ENCODE assay signal across 26 cellular contexts in genomic region chr3:141285570-141285969, GRCh38.
"Had no signal": no experiment of that assay in that cellular context is flagged by ENCODE, and none has a peak within 500 bp of the region (broad histone marks: within the 10 kb centered on the region; RNA-seq: fewer than 3 reads in every experiment).

No MANE protein-coding gene starts in this region.

- FAIRE-seq: bronchial epithelial cell, frontal cortex, keratinocyte, urothelium cell line had no signal

- H3K27ac ChIP-seq: esophagus squamous epithelium, ovary, right lobe of liver, thoracic aorta, WERI-Rb-1 had no signal

- DNase-seq: activated CD4-positive, alpha-beta memory T cell treated with anti-CD3 and anti-CD28 coated beads for 36 hours; activated CD4-positive, alpha-beta T cell treated with anti-CD3 and anti-CD28 coated beads for 48 hours; activated naive CD4-positive, alpha-beta T cell; activated T-cell treated with anti-CD3 and anti-CD28 coated beads, Interleukin-2, amount 50 U/mL, for 4 hours; anterior cingulate cortex; endodermal cell; esophagus squamous epithelium; hippocampal formation; left cardiac atrium; mammary epithelial cell; naive thymus-derived CD4-positive, alpha-beta T cell; ovary; right lobe of liver; stimulated activated CD4-positive, alpha-beta T cell treated with anti-CD3 and anti-CD28 coated beads, Interleukin-2, amount 100 ng/mL, for 48 hours; stimulated activated naive CD8-positive, alpha-beta T cell treated with anti-CD3 and anti-CD28 coated beads, Interleukin-15, Interleukin-2, amounts not matched to agents 100 U/mL and 50 U/mL, for 24 hours; T-helper 17 cell; T1000; trophoblast cell; WERI-Rb-1 had no signal

- H3K36me3 ChIP-seq: ovary, right lobe of liver had no signal

- H3K4me1 ChIP-seq: esophagus squamous epithelium, right lobe of liver had no signal

- ATAC-seq: activated CD4-positive, CD25-positive, alpha-beta regulatory T cell treated with anti-CD3 and anti-CD28 coated beads, Interleukin-2, amount 50 U/mL, for 24 hours; activated T-cell treated with anti-CD3 and anti-CD28 coated beads, Interleukin-2, amount 50 U/mL, for 4 hours; activated T-helper 17 cell treated with anti-CD3 and anti-CD28 coated beads, Interleukin-2, amount 50 U/mL, for 72 hours; left cardiac atrium; naive thymus-derived CD4-positive, alpha-beta T cell; right lobe of liver; stimulated activated naive CD8-positive, alpha-beta T cell treated with anti-CD3 and anti-CD28 coated beads, Interleukin-15, Interleukin-2, amounts not matched to agents 100 U/mL and 50 U/mL, for 24 hours; T-helper 17 cell had no signal

- H3K27me3 ChIP-seq: esophagus squamous epithelium, ovary, right lobe of liver had no signal

- H3K4me3 ChIP-seq: esophagus squamous epithelium, ovary, right lobe of liver, thoracic aorta had no signal

- H3K9me3 ChIP-seq: esophagus squamous epithelium, ovary, right lobe of liver, thoracic aorta had no signal
